In the genomic region with DNA sequence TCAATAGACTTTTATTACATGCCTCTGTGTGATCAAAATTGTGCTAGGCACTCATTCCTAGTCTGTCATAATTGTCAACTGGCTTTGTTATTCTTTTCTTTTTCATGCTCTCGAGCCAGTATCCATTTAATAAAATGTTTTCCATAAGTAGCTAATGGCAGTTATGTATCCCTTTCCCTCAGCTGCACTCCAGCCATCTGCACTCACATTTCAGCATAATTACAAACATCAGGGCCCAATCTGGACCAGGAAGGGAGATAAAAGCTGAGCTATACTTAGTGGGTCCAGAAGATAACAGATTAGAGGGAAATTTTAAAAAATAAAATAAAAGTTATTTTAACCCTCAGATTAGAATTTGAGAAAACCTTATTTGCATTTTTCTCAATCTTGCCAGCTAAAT, we compare ENCODE assay signal across 21 cellular contexts. TPM values are rescaled to one million over a fixed set of nuclear protein-coding genes. Genes with fewer than 3 reads are reported as not detected.
DNase-seq lines count a peak whose midpoint lies in the region; ATAC-seq, FAIRE-seq and TF ChIP-seq lines count a peak whose summit lies in the region.
"Had no signal": no experiment of that assay in that cellular context is flagged by ENCODE, and none has a peak within 500 bp of the region (broad histone marks: within the 10 kb centered on the region; RNA-seq: fewer than 3 reads in every experiment).

No MANE protein-coding gene starts in this region.

- TF ChIP-seq CTCF in D721Med (IDR thresholded peaks at IDR 0.05; ENCODE audit: insufficient read depth, missing control alignments), result no peak
- TF ChIP-seq CTCF in glutamatergic neuron (IDR thresholded peaks at IDR 0.05; ENCODE audit: partially characterized antibody, unreplicated experiment), result no peak

- ATAC-seq in HG03097 (IDR thresholded peaks at IDR 0.05; ENCODE audit: low FRiP score, unreplicated experiment) (no peak), HG03442 (IDR thresholded peaks at IDR 0.05; ENCODE audit: unreplicated experiment) (no peak)
- ATAC-seq: Panc1 had no signal

- H3K4me3 Mint-ChIP-seq in glutamatergic neuron (ENCODE audit: unreplicated experiment), result no peak overlapping the region
- H3K4me3 Mint-ChIP-seq: CD4-positive, CD25-positive, alpha-beta regulatory T cell had no signal

- H3K4me1 Mint-ChIP-seq in glutamatergic neuron (ENCODE audit: low read depth, unreplicated experiment), result peaks cover 27% of the 10 kb centered on the region
- H3K4me1 Mint-ChIP-seq: CD4-positive, CD25-positive, alpha-beta regulatory T cell had no signal

- no peaks in the 10 kb centered on the region for H3K36me3 Mint-ChIP-seq in glutamatergic neuron (ENCODE audit: unreplicated experiment)
- H3K36me3 Mint-ChIP-seq: CD4-positive, CD25-positive, alpha-beta regulatory T cell had no signal

- H3K9me3 Mint-ChIP-seq in glutamatergic neuron (ENCODE audit: unreplicated experiment), result peaks cover 4% of the 10 kb centered on the region
- H3K9me3 Mint-ChIP-seq: CD4-positive, CD25-positive, alpha-beta regulatory T cell had no signal

- peak overlapping the region; percentile 92 for H3K27ac Mint-ChIP-seq in glutamatergic neuron (ENCODE audit: unreplicated experiment)
- H3K27ac Mint-ChIP-seq: CD4-positive, CD25-positive, alpha-beta regulatory T cell had no signal

- peak; percentile 29 for FAIRE-seq in D721Med (lab: Jason Lieb, UNC)
- FAIRE-seq: GM18507 had no signal

- DNase-seq in D721Med (ENCODE audit: insufficient read length, low spot score) (no peak), DMS 273 treated with DMSO at 0.1 percent for 48 hours (lab: John Stamatoyannopoulos, UW) (peak; percentile 54), NCI-H82 (lab: John Stamatoyannopoulos, UW) (peak; percentile 58), glutamatergic neuron (no peak), ecto neural progenitor cell (ENCODE audit: low spot score) (no peak)
- DNase-seq: CD4-positive, CD25-positive, alpha-beta regulatory T cell; COR-L47; DMS153; GDM1; GOT3; HCEC 1CT; Karpas-422; MV-4-11; NCI-H1105 treated with DMSO at 0.1 percent for 48 hours; NCI-H2107; NCI-H446; NCI-H748 treated with DMSO at 0.1 percent for 48 hours had no signal

- no peaks in the 10 kb centered on the region for H3K27me3 Mint-ChIP-seq in glutamatergic neuron (ENCODE audit: unreplicated experiment)

RNA-seq across cellular contexts. Expression of a gene that starts 15.8 kb away (rescaled TPM):
- 4.9 TPM for total RNA-seq in glutamatergic neuron (ENCODE audit: unreplicated experiment)

Comparison
In these comparisons a context has a peak if more than half of its experiments do, and no peak if none do; other contexts are left out.
1. DNase-seq: peak in DMS 273 treated with DMSO at 0.1 percent for 48 hours (single experiment) and NCI-H82 (single experiment); none in D721Med (single experiment), glutamatergic neuron (single experiment) and ecto neural progenitor cell (single experiment).